In genomic region chr6:41896280-41896679, GRCh38 we compare ENCODE assay signal across 8 cellular contexts. TPM values are rescaled to one million over a fixed set of nuclear protein-coding genes. Genes with fewer than 3 reads are reported as not detected.
DNase-seq lines count a peak whose midpoint lies in the region; ATAC-seq and TF ChIP-seq lines count a peak whose summit lies in the region.

No MANE protein-coding gene starts in this region.

- H3K9me3 Mint-ChIP-seq in IgD-negative memory B cell (no peaks in the 10 kb centered on the region), MCF 10A (ENCODE audit: unreplicated experiment) (no peaks in the 10 kb centered on the region), naive B cell (no peaks in the 10 kb centered on the region)

- TF ChIP-seq CTCF in C4-2B (conservative IDR thresholded peaks at IDR 0.05) (no peak), MCF 10A (IDR thresholded peaks at IDR 0.05; ENCODE audit: unreplicated experiment) (no peak)

- ATAC-seq in naive B cell (ENCODE audit: low read depth in 2 of 2) (no peak), GM19328 (IDR thresholded peaks at IDR 0.05; ENCODE audit: unreplicated experiment) (no peak)

- H3K27ac Mint-ChIP-seq in IgD-negative memory B cell: peak overlapping the region in 2 of 3 donors; percentile 93 to 98
- no peak overlapping the region for H3K27ac Mint-ChIP-seq in MCF 10A (ENCODE audit: low read depth, unreplicated experiment)
- H3K27ac Mint-ChIP-seq in naive B cell: peak overlapping the region in 4 of 6 donors; percentile 94 to 97 (median 96)

- TSS peak; percentile 57 for BruUV-seq in MCF 10A (replicated peaks; lab: Mats Ljungman, UMichigan)

- peaks cover 8 to 11% (median 8%) of the 10 kb centered on the region in 3 donors for H3K4me1 Mint-ChIP-seq in IgD-negative memory B cell
- peaks cover 9% of the 10 kb centered on the region for H3K4me1 Mint-ChIP-seq in MCF 10A (ENCODE audit: insufficient read depth, unreplicated experiment)
- peaks cover 9 to 19% (median 12%) of the 10 kb centered on the region in 3 donors for H3K4me1 Mint-ChIP-seq in naive B cell

- CTCF ChIA-PET in MCF 10A (lab: Yijun Ruan, JAX): interaction anchor here (1.0 to 1.9 kb wide), 4 partner anchors 25 to 111 kb away, joined by 3 to 7 read pairs (median 5); partner anchors contain the start of genes BYSL and MED20

- intact Hi-C loops in MCF 10A (cut with micrococcal nuclease): no loop called here

- POLR2A ChIA-PET in MCF 10A (lab: Yijun Ruan, JAX): interaction anchor here (0.6 to 3.0 kb wide), 11 partner anchors 9 to 154 kb away, joined by 3 to 35 read pairs (median 3); partner anchors contain the start of genes BYSL, MED20 and TAF8

- no peaks in the 10 kb centered on the region for H3K36me3 Mint-ChIP-seq in IgD-negative memory B cell
- peaks cover 11% of the 10 kb centered on the region for H3K36me3 Mint-ChIP-seq in MCF 10A (ENCODE audit: insufficient read depth, unreplicated experiment)
- H3K36me3 Mint-ChIP-seq in naive B cell: no peaks in the 10 kb centered on the region

- no peaks in the 10 kb centered on the region for H3K27me3 Mint-ChIP-seq in IgD-negative memory B cell
- no peaks in the 10 kb centered on the region for H3K27me3 Mint-ChIP-seq in MCF 10A (ENCODE audit: insufficient read depth, unreplicated experiment)
- no peaks in the 10 kb centered on the region for H3K27me3 Mint-ChIP-seq in naive B cell

- H3K27ac ChIP-seq in C4-2B: peak overlapping the region; percentile 62; the same call in 1 of the 2 replicates

- no peak for DNase-seq in MCF 10A (ENCODE audit: unreplicated experiment)
- DNase-seq in naive B cell: no peak
- DNase-seq in SIG-M5 treated with dmso at 0.1 percent for 504 hours (lab: John Stamatoyannopoulos, UW; ENCODE audit: unreplicated experiment): no peak
- DNase-seq in stimulated activated CD4-positive, alpha-beta T cell treated with anti-CD3 and anti-CD28 coated beads, Interleukin-4, amount 100 ng/mL, for 4 hours: no peak
- no peak for DNase-seq in NCI-H1105 treated with DMSO at 0.1 percent for 48 hours (lab: John Stamatoyannopoulos, UW)

- H3K4me3 Mint-ChIP-seq in IgD-negative memory B cell: no peak overlapping the region
- no peak overlapping the region for H3K4me3 Mint-ChIP-seq in MCF 10A (ENCODE audit: unreplicated experiment)
- no peak overlapping the region for H3K4me3 Mint-ChIP-seq in naive B cell

RNA-seq across cellular contexts. Expression of gene USP49, which starts 1.1 kb away (rescaled TPM):
- polyA plus RNA-seq in IgD-negative memory B cell (1.5 TPM), naive B cell (ENCODE audit: low read depth in 6 of 6) (1 to 10 TPM in 1 of 6 donors, under 1 TPM in 4, not detected in 1; 0.62 to 1.0 (median 0.69) TPM)
- 4.1 and 4.3 TPM in 2 replicates for total RNA-seq in MCF 10A (2022)

RNA-seq across cellular contexts. Expression of gene MED20, which starts 24.7 kb away (rescaled TPM):
- polyA plus RNA-seq in IgD-negative memory B cell (9.8 TPM), naive B cell (ENCODE audit: low read depth in 6 of 6) (10 to 100 TPM in 4 of 6 donors, 1 to 10 TPM in 2; 9.5 to 12.0 (median 10.5) TPM)
- total RNA-seq in MCF 10A (2022): 27.6 and 29.2 TPM in 2 replicates

RNA-seq across cellular contexts. Expression of gene BYSL, which starts 25.0 kb away (rescaled TPM):
- 9.6 TPM for polyA plus RNA-seq in IgD-negative memory B cell
- 45.0 and 58.0 TPM in 2 replicates for total RNA-seq in MCF 10A (2022)
- 1 to 10 TPM; 3.0 to 8.6 (median 5.5) TPM for polyA plus RNA-seq in naive B cell (ENCODE audit: low read depth in 6 of 6)

RNA-seq across cellular contexts. Expression of gene CCND3, which starts 45.3 kb away (rescaled TPM):
- 309 TPM for polyA plus RNA-seq in IgD-negative memory B cell
- 52.5 and 75.8 TPM in 2 replicates for total RNA-seq in MCF 10A (2022)
- 100 to 1,000 TPM; 207 to 529 (median 394) TPM for polyA plus RNA-seq in naive B cell (ENCODE audit: low read depth in 6 of 6)
